In the genomic region with DNA sequence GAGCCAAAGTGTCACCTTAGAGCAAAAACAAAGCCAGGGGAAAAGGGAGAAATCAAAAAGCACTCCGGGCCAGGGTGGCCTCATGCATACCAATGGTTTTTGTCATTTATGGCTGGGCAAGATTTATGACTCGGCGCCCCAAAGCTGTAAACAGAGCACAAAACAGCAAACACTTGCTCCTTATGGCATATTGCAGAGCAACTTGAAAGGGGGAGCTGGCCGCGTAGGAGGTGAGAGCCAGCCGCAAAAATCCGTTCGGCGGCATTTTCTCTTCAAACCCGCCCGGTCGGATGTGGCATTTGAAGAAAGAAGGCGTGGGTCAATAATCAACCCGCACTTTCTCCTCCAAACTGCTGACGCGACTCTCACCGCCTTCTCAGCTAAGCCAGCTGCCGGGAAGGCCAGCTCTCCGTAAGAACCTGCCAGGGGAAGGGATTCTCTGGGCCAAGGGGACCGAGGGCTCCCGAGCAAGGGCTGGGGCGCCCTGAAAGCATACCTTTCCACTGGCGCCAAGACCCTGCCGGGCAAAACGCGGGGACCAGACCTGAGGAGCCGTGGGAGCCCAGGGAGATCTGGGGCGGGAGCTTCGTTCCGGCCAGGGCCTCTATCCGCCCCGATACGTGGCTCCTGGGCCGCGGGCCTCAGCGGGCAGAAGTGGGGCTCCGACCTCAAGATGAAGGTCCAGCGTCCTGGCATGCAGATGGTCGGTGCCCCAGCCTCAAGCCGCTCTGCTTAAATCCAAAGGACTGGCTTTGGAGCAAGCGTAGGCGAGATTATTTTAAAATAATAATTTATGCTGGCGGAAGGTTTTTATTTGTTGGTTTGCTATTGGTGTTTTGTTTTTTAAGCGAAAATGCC, we compare ENCODE assay signal across 8 cellular contexts. TPM values are rescaled to one million over a fixed set of nuclear protein-coding genes. Genes with fewer than 3 reads are reported as not detected.
DNase-seq lines count a peak whose midpoint lies in the region; ATAC-seq and TF ChIP-seq lines count a peak whose summit lies in the region.
"Had no signal": no experiment of that assay in that cellular context is flagged by ENCODE, and none has a peak within 500 bp of the region (broad histone marks: within the 10 kb centered on the region; RNA-seq: fewer than 3 reads in every experiment).

No MANE protein-coding gene starts in this region.

- WGBS in aorta, 2 donors: 4 to 7% methylated on average over 43 to 44 of the region's 44 CpGs

- TF ChIP-seq CTCF in left ventricle myocardium inferior (IDR thresholded peaks at IDR 0.05; ENCODE audit: borderline replicate concordance): no peak

- H3K4me3 ChIP-seq in left ventricle myocardium inferior (peak overlapping the region; percentile 51), aorta (ENCODE audit: low read length in 2 of 2) (peak overlapping the region; percentile 53 to 64)

- no peak for DNase-seq in left ventricle myocardium inferior
- DNase-seq in Right ventricle myocardium inferior (ENCODE audit: missing footprints): no peak
- DNase-seq in left kidney (ENCODE audit: low read depth, low spot score): peak; percentile 97
- peak in 1 of 2 donors; percentile 57 for DNase-seq in aorta
- no peak for DNase-seq in SHP77 treated with DMSO at 0.1 percent for 48 hours (lab: John Stamatoyannopoulos, UW)
- DNase-seq: amniotic stem cell, SW 1271 had no signal

- ATAC-seq in Right ventricle myocardium inferior (no peak), aorta (ENCODE audit: low FRiP score) (no peak), HG03159 (IDR thresholded peaks at IDR 0.05; ENCODE audit: unreplicated experiment) (no peak)

- H3K27ac ChIP-seq in left ventricle myocardium inferior (replicated peaks) (peak overlapping the region; percentile 63), aorta (ENCODE audit: low read depth in 1 of 2, low read length in 2 of 2) (peak overlapping the region; percentile 72 to 89)

- intact Hi-C loops in left ventricle myocardium inferior (cut with micrococcal nuclease): no loop called here
- intact Hi-C loops in Right ventricle myocardium inferior (cut with DNase I): no loop called here
- intact Hi-C loops in aorta (cut with DNase I): loop anchor here in 1 of 2 donors (2.0 kb wide), 2 partner anchors 19 to 1259 kb away; no protein-coding TSS in a partner anchor

- no peaks in the 10 kb centered on the region for H3K9me3 ChIP-seq in left ventricle myocardium inferior (replicated peaks)
- no peaks in the 10 kb centered on the region for H3K9me3 ChIP-seq in aorta (ENCODE audit: control insufficient read depth, low read length)

- H3K36me3 ChIP-seq in left ventricle myocardium inferior (no peaks in the 10 kb centered on the region), aorta (ENCODE audit: control insufficient read depth in 1 of 2, insufficient read depth in 2 of 2, low read length in 1 of 2) (no peaks in the 10 kb centered on the region)

- peaks cover 98% of the 10 kb centered on the region for H3K27me3 ChIP-seq in left ventricle myocardium inferior (ENCODE audit: low read depth)
- H3K27me3 ChIP-seq in aorta (ENCODE audit: control insufficient read depth in 1 of 2, insufficient read depth in 2 of 2, low read length in 1 of 2): no peaks in the 10 kb centered on the region

- peaks cover 31% of the 10 kb centered on the region for H3K4me1 ChIP-seq in left ventricle myocardium inferior
- H3K4me1 ChIP-seq in aorta (ENCODE audit: control insufficient read depth in 1 of 2, insufficient read depth in 2 of 2, low read length in 2 of 2): no peaks in the 10 kb centered on the region

RNA-seq across cellular contexts. Expression of a gene that starts 12.9 kb away (rescaled TPM):
- total RNA-seq in left ventricle myocardium inferior (not detected), Right ventricle myocardium inferior (0.14 TPM), aorta (1 to 10 TPM; 1.6 to 4.7 TPM)
- 1 to 10 TPM; 2.3 to 3.6 TPM for polyA plus RNA-seq in aorta

RNA-seq across cellular contexts. Expression of a gene that starts 15.2 kb away (rescaled TPM):
- total RNA-seq in left ventricle myocardium inferior (not detected), Right ventricle myocardium inferior (0.14 TPM), aorta (10 to 100 TPM in 1 of 2 donors, 1 to 10 TPM in 1; 5.6 to 11.6 TPM)
- polyA plus RNA-seq in aorta: 10 to 100 TPM in 1 of 2 donors, 1 to 10 TPM in 1; 2.6 to 10.1 TPM

RNA-seq across cellular contexts. Expression of a gene that starts 19.6 kb away (rescaled TPM):
- total RNA-seq in left ventricle myocardium inferior: not detected
- total RNA-seq in Right ventricle myocardium inferior: not detected
- total RNA-seq in aorta: 1 to 10 TPM; 1.3 to 1.6 TPM
- polyA plus RNA-seq in aorta: under 1 TPM; 0.59 to 0.88 TPM

RNA-seq across cellular contexts. Expression of a gene that starts 28.1 kb away (rescaled TPM):
- total RNA-seq in left ventricle myocardium inferior (not detected), Right ventricle myocardium inferior (not detected), aorta (10 to 100 TPM in 1 of 2 donors, 1 to 10 TPM in 1; 8.0 to 11.8 TPM)
- 1 to 10 TPM; 1.6 to 2.7 TPM for polyA plus RNA-seq in aorta

RNA-seq across cellular contexts. Expression of a gene that starts 32.2 kb away (rescaled TPM):
- not detected for total RNA-seq in left ventricle myocardium inferior
- not detected for total RNA-seq in Right ventricle myocardium inferior
- total RNA-seq in aorta: 1 to 10 TPM; 6.3 to 7.6 TPM
- polyA plus RNA-seq in aorta: under 1 TPM in 1 of 2 donors, not detected in 1; 0.97 TPM
